In genomic region chr9:5499157-5499556, GRCh38 we compare ENCODE assay signal across 21 cellular contexts. TPM values are rescaled to one million over a fixed set of nuclear protein-coding genes. Genes with fewer than 3 reads are reported as not detected.
DNase-seq lines count a peak whose midpoint lies in the region; ATAC-seq, FAIRE-seq and TF ChIP-seq lines count a peak whose summit lies in the region.
"Had no signal": no experiment of that assay in that cellular context is flagged by ENCODE, and none has a peak within 500 bp of the region (broad histone marks: within the 10 kb centered on the region; RNA-seq: fewer than 3 reads in every experiment).

No MANE protein-coding gene starts in this region.

- H4K20me1 ChIP-seq in Loucy (ENCODE audit: insufficient read depth, low read length, poor library complexity, severe bottlenecking) (no peaks in the 10 kb centered on the region), endothelial cell of umbilical vein (replicated peaks; ENCODE audit: control insufficient read depth, extremely low read depth, insufficient read depth, low read length) (no peaks in the 10 kb centered on the region)
- H4K20me1 ChIP-seq: BLaER1 had no signal

- no peak for FAIRE-seq in endothelial cell of umbilical vein (lab: Jason Lieb, UNC)
- FAIRE-seq: A204.1, GM12878 had no signal

- H2AFZ ChIP-seq in Loucy (ENCODE audit: low read length) (no peak overlapping the region), endothelial cell of umbilical vein (ENCODE audit: low read depth, low read length) (no peak overlapping the region)

- 96 to 97% methylated on average over 1 of the region's 1 CpG for WGBS in heart right ventricle, 2 donors
- WGBS in right cardiac atrium, result 99% methylated on average over 1 of the region's 1 CpG

- H3K9me1 ChIP-seq in endothelial cell of umbilical vein (replicated peaks; ENCODE audit: control insufficient read depth, extremely low read depth, insufficient read depth, low read length), result no peaks in the 10 kb centered on the region

- no peaks in the 10 kb centered on the region for H3K9me2 ChIP-seq in Loucy (replicated peaks; ENCODE audit: low read depth, low read length)
- H3K9me2 ChIP-seq: SK-N-SH had no signal

- H3K36me3 ChIP-seq in heart right ventricle (no peaks in the 10 kb centered on the region), Loucy (ENCODE audit: insufficient read depth, low read length) (no peaks in the 10 kb centered on the region), endothelial cell of umbilical vein (ENCODE audit: control insufficient read depth in 2 of 2, extremely low read depth in 1 of 2, insufficient read depth in 2 of 2, low read length in 2 of 2) (no peaks in the 10 kb centered on the region), upper lobe of right lung (no peaks in the 10 kb centered on the region)

- peaks cover 0 to 16% (median 0%) of the 10 kb centered on the region in 11 donors for H3K9me3 ChIP-seq in heart right ventricle
- H3K9me3 ChIP-seq in right cardiac atrium (ENCODE audit: control insufficient read depth, low read length), result no peaks in the 10 kb centered on the region
- no peaks in the 10 kb centered on the region for H3K9me3 ChIP-seq in Loucy (ENCODE audit: insufficient read depth, low read depth, low read length)
- H3K9me3 ChIP-seq in endothelial cell of umbilical vein (replicated peaks; ENCODE audit: control insufficient read depth, insufficient read depth, low read length), result no peaks in the 10 kb centered on the region
- no peaks in the 10 kb centered on the region for H3K9me3 ChIP-seq in upper lobe of right lung
- H3K9me3 ChIP-seq: BLaER1 had no signal

- H3K9ac ChIP-seq in Loucy (ENCODE audit: low read depth, low read length, poor library complexity, severe bottlenecking) (peak overlapping the region; percentile 43), endothelial cell of umbilical vein (replicated peaks; ENCODE audit: extremely low read depth, insufficient read depth, low read length) (peak overlapping the region; percentile 65)
- H3K9ac ChIP-seq: BLaER1, SK-N-SH had no signal

- dilution Hi-C loops in endothelial cell of umbilical vein (cut with MboI; ENCODE audit: extremely low pct_ligation_motif_present, low sequenced_read_pairs), result no loop called here

- H3K27me3 ChIP-seq in heart right ventricle (no peaks in the 10 kb centered on the region), right cardiac atrium (ENCODE audit: control insufficient read depth, insufficient read depth) (no peaks in the 10 kb centered on the region), Loucy (ENCODE audit: insufficient read depth, low read length, poor library complexity, severe bottlenecking) (no peaks in the 10 kb centered on the region), endothelial cell of umbilical vein (ENCODE audit: control insufficient read depth in 2 of 2, insufficient read depth in 2 of 2, low read length in 2 of 2) (no peaks in the 10 kb centered on the region), upper lobe of right lung (no peaks in the 10 kb centered on the region)
- H3K27me3 ChIP-seq: BLaER1 had no signal

- peaks cover 7 to 36% (median 30%) of the 10 kb centered on the region in 9 donors for H3K4me1 ChIP-seq in heart right ventricle
- peaks cover 19% of the 10 kb centered on the region for H3K4me1 ChIP-seq in right cardiac atrium (ENCODE audit: control insufficient read depth, insufficient read depth, low read length)
- H3K4me1 ChIP-seq in Loucy (ENCODE audit: insufficient read depth, low read length, poor library complexity, severe bottlenecking), result peaks cover 47% of the 10 kb centered on the region
- H3K4me1 ChIP-seq in endothelial cell of umbilical vein (ENCODE audit: control insufficient read depth, extremely low read depth, insufficient read depth, low read length), result peaks cover 35% of the 10 kb centered on the region
- peaks cover 21% of the 10 kb centered on the region for H3K4me1 ChIP-seq in upper lobe of right lung

- BruUV-seq in endothelial cell of umbilical vein (replicated peaks; lab: Mats Ljungman, UMichigan), result no TSS peak

- H3K4me3 ChIP-seq in heart right ventricle, result no peak overlapping the region
- no peak overlapping the region for H3K4me3 ChIP-seq in right cardiac atrium (ENCODE audit: low read length)
- H3K4me3 ChIP-seq in Loucy (ENCODE audit: low read length, poor library complexity, severe bottlenecking), result no peak overlapping the region
- no peak overlapping the region for H3K4me3 ChIP-seq in endothelial cell of umbilical vein (replicated peaks in 1 of 3; ENCODE audit: insufficient read depth in 1 of 3, low read depth in 1 of 3, low read length in 3 of 3)
- H3K4me3 ChIP-seq in upper lobe of right lung, result no peak overlapping the region
- H3K4me3 ChIP-seq: BLaER1, GM12878, GM23338 had no signal

- TF ChIP-seq CTCF in heart right ventricle (IDR thresholded peaks at IDR 0.05), result no peak
- TF ChIP-seq CTCF in Loucy (conservative IDR thresholded peaks at IDR 0.05; ENCODE audit: low read length), result no peak
- TF ChIP-seq CTCF in endothelial cell of umbilical vein (IDR thresholded peaks at IDR 0.05; ENCODE audit: extremely low read depth in 1 of 2, insufficient read depth in 1 of 2, low read depth in 1 of 2, low read length in 2 of 2), result no peak
- no peak for TF ChIP-seq CTCF in upper lobe of right lung (IDR thresholded peaks at IDR 0.05)

- H3F3A ChIP-seq in Loucy (ENCODE audit: low read depth), result peaks cover 11% of the 10 kb centered on the region; the same call in 1 of the 2 replicates

- POLR2A ChIA-PET in endothelial cell of umbilical vein (lab: Charles Lee), result interaction anchor here (1.0 to 2.4 kb wide), 4 partner anchors 9 to 49 kb away, joined by 3 to 25 read pairs (median 14); partner anchors contain the start of genes CD274 and PDCD1LG2

- intact Hi-C loops in heart right ventricle (cut with DNase I) (no loop called here), right cardiac atrium (cut with DNase I) (no loop called here), endothelial cell of umbilical vein (cut with micrococcal nuclease) (no loop called here), upper lobe of right lung (cut with DNase I) (no loop called here)

- no peak for ATAC-seq in heart right ventricle
- no peak for ATAC-seq in right cardiac atrium
- ATAC-seq in upper lobe of right lung, result no peak
- no peak for ATAC-seq in HG02973 (IDR thresholded peaks at IDR 0.05; ENCODE audit: unreplicated experiment)
- ATAC-seq in GM19395 (IDR thresholded peaks at IDR 0.05; ENCODE audit: unreplicated experiment), result no peak
- ATAC-seq: GM12878, GM23338 had no signal

- CTCF ChIA-PET in endothelial cell of umbilical vein (lab: Charles Lee), result interaction anchor here (0.9 to 3.7 kb wide), 5 partner anchors 10 to 90 kb away, joined by 3 to 19 read pairs (median 5); partner anchors contain the start of gene CD274

- TF ChIP-seq POLR2A in endothelial cell of umbilical vein (IDR thresholded peaks at IDR 0.05; ENCODE audit: low read depth, low read length), result no peak

- H3K79me2 ChIP-seq in Loucy (ENCODE audit: insufficient read depth, low read length) (no peaks in the 10 kb centered on the region), endothelial cell of umbilical vein (ENCODE audit: control insufficient read depth, insufficient read depth, low read length) (no peaks in the 10 kb centered on the region)

- DNase-seq in heart right ventricle, result no peak
- no peak for DNase-seq in right cardiac atrium
- DNase-seq in endothelial cell of umbilical vein (ENCODE audit: low read depth, low spot score), result peak; percentile 41
- DNase-seq in upper lobe of right lung, result no peak
- DNase-seq: CD4-positive, alpha-beta memory T cell; DMS153; MM.1S; NCI-H146; NCI-H2171 treated with DMSO at 0.1 percent for 48 hours; NCI-H446 treated with DMSO at 0.1 percent for 48 hours; NK-92 treated with Interleukin-12 subunit alpha and Interleukin-12 subunit beta, amount 100 ng/mL, for 24 hours; SHP77 treated with DMSO at 0.1 percent for 48 hours; SK-N-SH had no signal

- H3K4me2 ChIP-seq in Loucy (ENCODE audit: low read depth, low read length, poor library complexity, severe bottlenecking) (peak overlapping the region; percentile 66), endothelial cell of umbilical vein (ENCODE audit: insufficient read depth, low read length) (no peak overlapping the region)
- H3K4me2 ChIP-seq: GM23338 had no signal

- H3K27ac ChIP-seq in heart right ventricle (peak overlapping the region in 9 of 10 donors; percentile 71 to 90 (median 83)), right cardiac atrium (ENCODE audit: low read length) (no peak overlapping the region), endothelial cell of umbilical vein (ENCODE audit: insufficient read depth, low read depth, low read length) (peak overlapping the region; percentile 89), upper lobe of right lung (peak overlapping the region; percentile 82)
- H3K27ac ChIP-seq: BLaER1 had no signal

TF ChIP-seq in endothelial cell of umbilical vein, 7 proteins besides CTCF, POLR2A, EP300 and RAD21 (continues in another document):
- no peak for TF ChIP-seq FOS (IDR thresholded peaks at IDR 0.05; ENCODE audit: borderline replicate concordance, insufficient read depth, low read length)

RNA-seq across cellular contexts. Expression of gene PDCD1LG2, which starts 11.2 kb away (rescaled TPM):
- total RNA-seq in heart right ventricle (1 to 10 TPM in 8 of 10 donors, under 1 TPM in 2; 0.72 to 8.6 (median 1.3) TPM), right cardiac atrium (1 to 10 TPM; 2.3 to 3.3 (median 2.5) TPM), endothelial cell of umbilical vein (9.5 and 9.7 TPM in 2 replicates), upper lobe of right lung (6.3 TPM)
- polyA plus RNA-seq in heart right ventricle (1 to 10 TPM in 1 of 2 donors, under 1 TPM in 1; 0.51 to 1.2 TPM), right cardiac atrium (1.8 TPM), endothelial cell of umbilical vein (7.9 and 9.6 TPM in 2 replicates)
- 8.5 and 10.0 TPM in 2 replicates for polyA plus RNA-seq in endothelial cell of umbilical vein (2011; cell fraction: cytosol; rRNA removed)
- 8.6 and 9.5 TPM in 2 replicates for polyA plus RNA-seq in endothelial cell of umbilical vein (2011; cell fraction: nucleus; rRNA removed)
- 10.7 and 14.4 TPM in 2 replicates for polyA plus RNA-seq in endothelial cell of umbilical vein (2012)
- polyA minus RNA-seq in endothelial cell of umbilical vein, result 15.5 and 22.7 TPM in 2 replicates
- polyA minus RNA-seq in endothelial cell of umbilical vein (2011; cell fraction: cytosol; rRNA and poly(A)+ RNA removed), result not detected
- polyA minus RNA-seq in endothelial cell of umbilical vein (2011; cell fraction: nucleus; rRNA and poly(A)+ RNA removed), result 10.7 and 16.8 TPM in 2 replicates
- total RNA-seq: GM23338, HT-29 had no signal
- polyA plus RNA-seq: GM23338 had no signal

RNA-seq across cellular contexts. Expression of gene CD274, which starts 48.8 kb away (rescaled TPM):
- 10 to 100 TPM; 11.3 to 44.0 (median 13.5) TPM for total RNA-seq in heart right ventricle
- polyA plus RNA-seq in heart right ventricle, result 10 to 100 TPM in 1 of 2 donors, 1 to 10 TPM in 1; 4.5 to 26.0 TPM
- total RNA-seq in right cardiac atrium, result 10 to 100 TPM in 3 of 4 donors, 1 to 10 TPM in 1; 8.8 to 12.0 (median 10.9) TPM
- polyA plus RNA-seq in right cardiac atrium, result 4.9 TPM
- total RNA-seq in endothelial cell of umbilical vein, result 26.8 and 29.7 TPM in 2 replicates
- 25.4 and 27.9 TPM in 2 replicates for polyA plus RNA-seq in endothelial cell of umbilical vein
- polyA plus RNA-seq in endothelial cell of umbilical vein (2011; cell fraction: cytosol; rRNA removed), result 18.5 and 23.3 TPM in 2 replicates
- 57.7 and 59.7 TPM in 2 replicates for polyA plus RNA-seq in endothelial cell of umbilical vein (2011; cell fraction: nucleus; rRNA removed)
- 12.3 and 21.6 TPM in 2 replicates for polyA plus RNA-seq in endothelial cell of umbilical vein (2012)
- 31.0 and 42.3 TPM in 2 replicates for polyA minus RNA-seq in endothelial cell of umbilical vein
- not detected for polyA minus RNA-seq in endothelial cell of umbilical vein (2011; cell fraction: cytosol; rRNA and poly(A)+ RNA removed)
- polyA minus RNA-seq in endothelial cell of umbilical vein (2011; cell fraction: nucleus; rRNA and poly(A)+ RNA removed), result 42.1 and 42.3 TPM in 2 replicates
- total RNA-seq in upper lobe of right lung, result 25.9 TPM
- total RNA-seq: GM23338 had no signal
- polyA plus RNA-seq: GM23338 had no signal
